In the genomic region with DNA sequence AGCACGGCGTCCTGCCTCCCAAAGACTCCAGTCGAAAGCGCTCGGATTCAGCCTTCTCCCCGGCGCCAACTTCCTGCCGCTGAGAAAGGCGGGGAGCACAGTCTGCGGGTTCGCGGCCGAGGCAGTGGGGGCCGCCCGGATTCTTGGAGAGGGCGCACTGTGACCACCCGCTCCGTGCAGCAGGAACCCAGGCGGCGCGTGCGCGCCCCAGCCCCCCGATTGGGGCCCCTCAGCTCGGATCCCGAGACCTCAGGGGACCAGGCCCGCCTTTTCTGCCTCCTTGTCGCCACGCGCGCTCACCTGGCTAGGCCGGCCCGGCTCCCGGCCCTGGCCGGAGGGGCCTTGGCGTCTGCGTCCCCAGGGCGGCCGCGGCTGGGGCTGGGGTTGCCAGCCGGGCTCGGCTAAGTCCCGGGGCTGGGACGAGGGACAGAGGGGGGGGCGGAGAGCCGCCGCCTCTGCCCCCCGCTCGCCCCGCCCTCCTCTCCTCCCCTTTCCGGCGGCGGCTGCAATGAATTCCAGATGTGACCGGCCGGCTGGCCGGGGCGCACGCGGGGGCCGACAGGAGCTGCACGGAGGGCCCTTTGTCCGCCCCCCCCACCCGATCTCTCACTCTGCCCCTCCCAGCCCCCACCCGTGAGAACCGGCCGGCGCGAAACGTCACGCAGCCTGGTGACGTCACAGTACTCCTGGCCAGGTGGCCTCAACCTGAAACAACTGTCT, we compare ENCODE assay signal across 8 cellular contexts. TPM values are rescaled to one million over a fixed set of nuclear protein-coding genes. Genes with fewer than 3 reads are reported as not detected.
DNase-seq lines count a peak whose midpoint lies in the region; ATAC-seq and TF ChIP-seq lines count a peak whose summit lies in the region.

Gene S1PR2 (minus strand): TSS at position 428 of the 720 bp plus-strand sequence. CDS start 6,426 bp downstream, outside the sequence.

- DNase-seq in AG04450 (ENCODE audit: low read depth, low spot score), result peak; percentile 49
- DNase-seq in KG1 (lab: John Stamatoyannopoulos, UW), result peak; percentile 35
- peak; percentile 71 for DNase-seq in activated naive CD4-positive, alpha-beta T cell treated with anti-CD3 and anti-CD28 coated beads, Interleukin-2, amount 50 U/mL, for 16 hours
- peak; percentile 76 for DNase-seq in glutamatergic neuron
- DNase-seq in ovary, result peak; percentile 82 to 91 (median 85)
- DNase-seq in type B pancreatic cell (ENCODE audit: extremely low spot score, unreplicated experiment), result peak; percentile 90

- intact Hi-C loops in ovary (cut with DNase I), result no loop called here

- H3K4me1 Mint-ChIP-seq in glutamatergic neuron (ENCODE audit: low read depth, unreplicated experiment), result peaks cover 6% of the 10 kb centered on the region
- H3K4me1 Mint-ChIP-seq in type B pancreatic cell (ENCODE audit: unreplicated experiment), result peaks cover 13% of the 10 kb centered on the region

- H3K36me3 ChIP-seq in ovary, result no peaks in the 10 kb centered on the region

- H3K27ac ChIP-seq in AG04450 (ENCODE audit: low read depth, low read length) (peak within 1 kb of the TSS; percentile 75), ovary (peak within 1 kb of the TSS; percentile 56 to 86)

- peak; percentile 80 for ATAC-seq in SK-N-SH treated with all-trans-retinoic acid at 6 μM for 48 hours

- H3K4me3 Mint-ChIP-seq in glutamatergic neuron (ENCODE audit: unreplicated experiment), result peak within 1 kb of the TSS; percentile 82
- peak within 1 kb of the TSS; percentile 88 for H3K4me3 Mint-ChIP-seq in type B pancreatic cell

- H3K27me3 ChIP-seq in AG04450 (ENCODE audit: control insufficient read depth, insufficient read depth, low read length) (no peaks in the 10 kb centered on the region), ovary (no peaks in the 10 kb centered on the region)

- CTCF ChIA-PET in AG04450 (lab: Charles Lee), result interaction anchor here (1.8 kb wide), 1 partner anchor 19 kb away, joined by 5 read pairs; no protein-coding TSS in a partner anchor

- H3K4me3 ChIP-seq in AG04450 (ENCODE audit: low read depth, low read length) (peak within 1 kb of the TSS; percentile 89), ovary (peak within 1 kb of the TSS; percentile 57)

- H3K27me3 Mint-ChIP-seq in glutamatergic neuron (ENCODE audit: unreplicated experiment) (peaks cover 8% of the 10 kb centered on the region), type B pancreatic cell (no peaks in the 10 kb centered on the region)

- no peak for TF ChIP-seq EP300 in ovary (IDR thresholded peaks at IDR 0.05)

- TF ChIP-seq POLR2A in GM19193 (IDR thresholded peaks at IDR 0.05; ENCODE audit: extremely low read depth, insufficient read depth, insufficient read length) (peak; percentile 66), ovary (IDR thresholded peaks at IDR 0.05) (peak; percentile 51)

- H3K9me3 ChIP-seq in AG04450 (ENCODE audit: control insufficient read depth, insufficient read depth, low read length), result peaks cover 14% of the 10 kb centered on the region; the same call in 1 of the 2 replicates
- H3K9me3 ChIP-seq in ovary, result no peaks in the 10 kb centered on the region

- WGBS in ovary, 3 donors, result 0 to 1% (median 0%) methylated on average over 48 to 70 of the region's 71 CpGs

- peaks cover 7% of the 10 kb centered on the region for H3K4me1 ChIP-seq in ovary (ENCODE audit: insufficient read depth)

- H3K36me3 Mint-ChIP-seq in glutamatergic neuron (ENCODE audit: unreplicated experiment) (no peaks in the 10 kb centered on the region), type B pancreatic cell (no peaks in the 10 kb centered on the region)

- no peak for TF ChIP-seq CTCF in AG04450 (IDR thresholded peaks at IDR 0.05; ENCODE audit: low read depth, low read length)
- TF ChIP-seq CTCF in glutamatergic neuron (IDR thresholded peaks at IDR 0.05; ENCODE audit: partially characterized antibody, unreplicated experiment), result no peak
- no peak for TF ChIP-seq CTCF in ovary (IDR thresholded peaks at IDR 0.05)
- no peak for TF ChIP-seq CTCF in type B pancreatic cell (conservative IDR thresholded peaks at IDR 0.05)

- POLR2A ChIA-PET in AG04450 (lab: Yijun Ruan, JAX), result interaction anchor here (0.6 to 1.0 kb wide), 5 partner anchors 10 to 27 kb away, joined by 3 to 6 read pairs (median 3); no protein-coding TSS in a partner anchor

- peaks cover 5% of the 10 kb centered on the region for H3K9me3 Mint-ChIP-seq in glutamatergic neuron (ENCODE audit: unreplicated experiment)
- H3K9me3 Mint-ChIP-seq in type B pancreatic cell, result no peaks in the 10 kb centered on the region

- H3K27ac Mint-ChIP-seq in glutamatergic neuron (ENCODE audit: unreplicated experiment) (peak within 1 kb of the TSS; percentile 55), type B pancreatic cell (peak within 1 kb of the TSS; percentile 78)

TF ChIP-seq in SK-N-SH treated with all-trans-retinoic acid at 6 μM for 48 hours, 23 proteins besides CTCF, POLR2A, EP300 and RAD21:
- TF ChIP-seq ISL1 (CRISPR knock-in tag; IDR thresholded peaks at IDR 0.05), result no peak
- TF ChIP-seq, protein P1, sequence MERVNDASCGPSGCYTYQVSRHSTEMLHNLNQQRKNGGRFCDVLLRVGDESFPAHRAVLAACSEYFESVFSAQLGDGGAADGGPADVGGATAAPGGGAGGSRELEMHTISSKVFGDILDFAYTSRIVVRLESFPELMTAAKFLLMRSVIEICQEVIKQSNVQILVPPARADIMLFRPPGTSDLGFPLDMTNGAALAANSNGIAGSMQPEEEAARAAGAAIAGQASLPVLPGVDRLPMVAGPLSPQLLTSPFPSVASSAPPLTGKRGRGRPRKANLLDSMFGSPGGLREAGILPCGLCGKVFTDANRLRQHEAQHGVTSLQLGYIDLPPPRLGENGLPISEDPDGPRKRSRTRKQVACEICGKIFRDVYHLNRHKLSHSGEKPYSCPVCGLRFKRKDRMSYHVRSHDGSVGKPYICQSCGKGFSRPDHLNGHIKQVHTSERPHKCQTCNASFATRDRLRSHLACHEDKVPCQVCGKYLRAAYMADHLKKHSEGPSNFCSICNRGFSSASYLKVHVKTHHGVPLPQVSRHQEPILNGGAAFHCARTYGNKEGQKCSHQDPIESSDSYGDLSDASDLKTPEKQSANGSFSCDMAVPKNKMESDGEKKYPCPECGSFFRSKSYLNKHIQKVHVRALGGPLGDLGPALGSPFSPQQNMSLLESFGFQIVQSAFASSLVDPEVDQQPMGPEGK (CRISPR knock-in tag; IDR thresholded peaks at IDR 0.05; ENCODE audit: borderline replicate concordance), result no peak
- no peak for TF ChIP-seq ZFP30 (CRISPR knock-in tag; IDR thresholded peaks at IDR 0.05)
- no peak for TF ChIP-seq TCF4 (CRISPR knock-in tag; IDR thresholded peaks at IDR 0.05; ENCODE audit: borderline replicate concordance)
- TF ChIP-seq BACH2 (CRISPR knock-in tag; IDR thresholded peaks at IDR 0.05; ENCODE audit: borderline replicate concordance), result no peak
- no peak for TF ChIP-seq ZFP3 (CRISPR knock-in tag; IDR thresholded peaks at IDR 0.05)
- TF ChIP-seq CREB5 (CRISPR knock-in tag; IDR thresholded peaks at IDR 0.05; ENCODE audit: low read depth), result no peak
- TF ChIP-seq ZNF565 (CRISPR knock-in tag; conservative IDR thresholded peaks at IDR 0.05; ENCODE audit: low read depth), result no peak
- no peak for TF ChIP-seq CSDC2 (CRISPR knock-in tag; IDR thresholded peaks at IDR 0.05)
- no peak for TF ChIP-seq POU6F1 (CRISPR knock-in tag; IDR thresholded peaks at IDR 0.05; ENCODE audit: borderline replicate concordance, low read depth)

RNA-seq across cellular contexts. Expression of gene S1PR2, which starts in this region (rescaled TPM):
- polyA plus RNA-seq in AG04450 (2011; rRNA removed) (19.7 and 25.1 TPM in 2 replicates), ovary (1 to 10 TPM; 4.9 to 5.1 TPM)
- polyA minus RNA-seq in AG04450 (2011; rRNA and poly(A)+ RNA removed), result 78.7 and 106 TPM in 2 replicates
- total RNA-seq in glutamatergic neuron (ENCODE audit: unreplicated experiment) (12.5 TPM), ovary (10 to 100 TPM in 4 of 7 donors, 1 to 10 TPM in 3; 3.6 to 25.9 (median 12.7) TPM), type B pancreatic cell (ENCODE audit: low replicate concordance) (8.0 and 23.3 TPM in 2 replicates)

Comparison
In these comparisons a context has a peak if more than half of its experiments do, and no peak if none do; other contexts are left out.
1. Peak in every context shown above with its lines: DNase-seq, ATAC-seq, H3K4me3 ChIP-seq and H3K27ac ChIP-seq.
2. DNase-seq: peak in every context shown above with its lines; median percentile 90 in type B pancreatic cell; 85 in ovary; 76 in glutamatergic neuron; 71 in activated naive CD4-positive, alpha-beta T cell treated with anti-CD3 and anti-CD28 coated beads, Interleukin-2, amount 50 U/mL, for 16 hours; 49 in AG04450; 35 in KG1.